Comparison of ENCODE assay signal across 9 cellular contexts in genomic region chr11:12199231-12199948, GRCh38.
DNase-seq lines count a peak whose midpoint lies in the region; ATAC-seq and TF ChIP-seq lines count a peak whose summit lies in the region.
"Had no signal": no experiment of that assay in that cellular context is flagged by ENCODE, and none has a peak within 500 bp of the region (broad histone marks: within the 10 kb centered on the region; RNA-seq: fewer than 3 reads in every experiment).

No MANE protein-coding gene starts in this region.

- peak; percentile 57 for DNase-seq in DMS153 (lab: John Stamatoyannopoulos, UW)
- peak; percentile 77 for DNase-seq in Karpas-422
- no peak for DNase-seq in activated naive CD8-positive, alpha-beta T cell treated with anti-CD3 and anti-CD28 coated beads, Interleukin-2, amount 50 U/mL, for 24 hours
- no peak for DNase-seq in superior temporal gyrus (ENCODE audit: extremely low spot score)
- DNase-seq in DMS53 (lab: John Stamatoyannopoulos, UW) = no peak
- DNase-seq in natural killer cell = no peak
- DNase-seq: activated effector memory CD4-positive, alpha-beta T cell treated with Interleukin-2 at 50 U/mL for 16 hours had no signal

- H3K36me3 Mint-ChIP-seq in activated naive CD8-positive, alpha-beta T cell treated with anti-CD3 and anti-CD28 coated beads, Interleukin-2, amount 50 U/mL, for 24 hours (ENCODE audit: low read depth) = peaks cover 51% of the 10 kb centered on the region
- peaks cover under 1% of the 10 kb centered on the region for H3K36me3 Mint-ChIP-seq in natural killer cell

- H3K9ac ChIP-seq in Karpas-422 (ENCODE audit: low read length) = no peak overlapping the region
- no peak overlapping the region for H3K9ac ChIP-seq in muscle layer of colon (ENCODE audit: low read length)

- intact Hi-C loops in natural killer cell (cut with micrococcal nuclease) = no loop called here

- peaks cover 4% of the 10 kb centered on the region; the same call in 1 of the 2 replicates for H4K20me1 ChIP-seq in Karpas-422 (ENCODE audit: insufficient read depth, low read depth, low read length)

- peak overlapping the region; percentile 93 for H3K4me3 Mint-ChIP-seq in activated naive CD8-positive, alpha-beta T cell treated with anti-CD3 and anti-CD28 coated beads, Interleukin-2, amount 50 U/mL, for 24 hours
- H3K4me3 Mint-ChIP-seq in natural killer cell = no peak overlapping the region
- H3K4me3 Mint-ChIP-seq: natural killer cell treated with Interleukin-12 subunit alpha and Interleukin-12 subunit beta and Interleukin-15 and Interleukin-18, amount 100 ng/mL, for 72 hours had no signal

- H3K9me2 ChIP-seq in Karpas-422 (replicated peaks; ENCODE audit: insufficient read depth, low read length) = no peaks in the 10 kb centered on the region

- peaks cover 93% of the 10 kb centered on the region for H3K4me1 Mint-ChIP-seq in activated naive CD8-positive, alpha-beta T cell treated with anti-CD3 and anti-CD28 coated beads, Interleukin-2, amount 50 U/mL, for 24 hours
- H3K4me1 Mint-ChIP-seq in natural killer cell = peaks cover 48 to 58% of the 10 kb centered on the region in 2 donors

- no peak overlapping the region for H3K4me3 ChIP-seq in Karpas-422 (ENCODE audit: low read length)
- no peak overlapping the region for H3K4me3 ChIP-seq in muscle layer of colon (ENCODE audit: low read depth in 1 of 2, low read length in 2 of 2)

- H3K27me3 ChIP-seq in Karpas-422 (ENCODE audit: low read length) (no peaks in the 10 kb centered on the region), muscle layer of colon (ENCODE audit: control insufficient read depth in 1 of 2, insufficient read depth in 2 of 2, low read length in 2 of 2) (no peaks in the 10 kb centered on the region)

- peaks cover 10% of the 10 kb centered on the region for H3K4me1 ChIP-seq in Karpas-422 (ENCODE audit: low read length)
- H3K4me1 ChIP-seq in muscle layer of colon (ENCODE audit: insufficient read depth, low read length) = peaks cover 35% of the 10 kb centered on the region

- H3K27ac Mint-ChIP-seq in activated naive CD8-positive, alpha-beta T cell treated with anti-CD3 and anti-CD28 coated beads, Interleukin-2, amount 50 U/mL, for 24 hours = peak overlapping the region; percentile 40
- H3K27ac Mint-ChIP-seq in natural killer cell = peak overlapping the region in 1 of 2 donors; percentile 90

- H3K9me3 Mint-ChIP-seq in activated naive CD8-positive, alpha-beta T cell treated with anti-CD3 and anti-CD28 coated beads, Interleukin-2, amount 50 U/mL, for 24 hours = peaks cover 10% of the 10 kb centered on the region
- no peaks in the 10 kb centered on the region for H3K9me3 Mint-ChIP-seq in natural killer cell
- H3K9me3 Mint-ChIP-seq: natural killer cell treated with Interleukin-12 subunit alpha and Interleukin-12 subunit beta and Interleukin-15 and Interleukin-18, amount 100 ng/mL, for 72 hours had no signal

- H2AFZ ChIP-seq in Karpas-422 (ENCODE audit: low read length) = no peak overlapping the region

- H3K27ac ChIP-seq in Karpas-422 (ENCODE audit: low read length) = no peak overlapping the region
- H3K27ac ChIP-seq in muscle layer of colon (ENCODE audit: low read depth, low read length) = peak overlapping the region; percentile 48

- no peaks in the 10 kb centered on the region for H3K79me2 ChIP-seq in Karpas-422 (ENCODE audit: low read length)

- ATAC-seq in activated naive CD8-positive, alpha-beta T cell treated with anti-CD3 and anti-CD28 coated beads, Interleukin-2, amount 50 U/mL, for 24 hours = no peak
- ATAC-seq in natural killer cell = no peak
- ATAC-seq: natural killer cell treated with Interleukin-12 subunit alpha and Interleukin-12 subunit beta and Interleukin-15 and Interleukin-18, amount 100 ng/mL, for 72 hours had no signal

- TF ChIP-seq CTCF in natural killer cell (IDR thresholded peaks at IDR 0.05) = no peak

- H3K4me2 ChIP-seq in Karpas-422 (ENCODE audit: low read depth, low read length, poor library complexity, severe bottlenecking) = peak overlapping the region; percentile 6

- H3K36me3 ChIP-seq in Karpas-422 (ENCODE audit: insufficient read depth, low read length) = no peaks in the 10 kb centered on the region
- H3K36me3 ChIP-seq in muscle layer of colon (ENCODE audit: insufficient read depth, low read length) = peaks cover 10% of the 10 kb centered on the region

- H3K27me3 Mint-ChIP-seq in activated naive CD8-positive, alpha-beta T cell treated with anti-CD3 and anti-CD28 coated beads, Interleukin-2, amount 50 U/mL, for 24 hours = no peaks in the 10 kb centered on the region
- H3K27me3 Mint-ChIP-seq in natural killer cell (ENCODE audit: low read depth in 2 of 2) = no peaks in the 10 kb centered on the region
- H3K27me3 Mint-ChIP-seq: natural killer cell treated with Interleukin-12 subunit alpha and Interleukin-12 subunit beta and Interleukin-15 and Interleukin-18, amount 100 ng/mL, for 72 hours had no signal

- no peaks in the 10 kb centered on the region for H3K9me3 ChIP-seq in Karpas-422 (ENCODE audit: low read length)
- H3K9me3 ChIP-seq in muscle layer of colon (ENCODE audit: low read length) = no peaks in the 10 kb centered on the region

Comparison
In these comparisons a context has a peak if more than half of its experiments do, and no peak if none do; other contexts are left out.
1. DNase-seq: peak in DMS153 (single experiment) and Karpas-422 (single experiment); none in activated naive CD8-positive, alpha-beta T cell treated with anti-CD3 and anti-CD28 coated beads, Interleukin-2, amount 50 U/mL, for 24 hours (single experiment), superior temporal gyrus (single experiment), DMS53 (single experiment) and natural killer cell (single experiment).